ENCODE assay signal across 11 cellular contexts in genomic region chr11:47593934-47594855, GRCh38. TPM values are rescaled to one million over a fixed set of nuclear protein-coding genes. Genes with fewer than 3 reads are reported as not detected.
DNase-seq lines count a peak whose midpoint lies in the region; ATAC-seq and TF ChIP-seq lines count a peak whose summit lies in the region.
"Had no signal": no experiment of that assay in that cellular context is flagged by ENCODE, and none has a peak within 500 bp of the region (broad histone marks: within the 10 kb centered on the region; RNA-seq: fewer than 3 reads in every experiment).

TSS of gene C1QTNF4 (minus strand) at chr11:47594411. CDS start at chr11:47590810, 3,601 bp downstream.

- DNase-seq in AG04450 (ENCODE audit: low read depth, low spot score) (no peak), nephron progenitor cell (peak; percentile 74), DMS153 treated with DMSO at 0.1 percent for 48 hours (lab: John Stamatoyannopoulos, UW; ENCODE audit: unreplicated experiment) (no peak)
- DNase-seq in stimulated activated naive CD4-positive, alpha-beta T cell treated with Interleukin-2 at 50 U/mL for 16 hours (lab: John Stamatoyannopoulos, UW), result no peak
- DNase-seq: activated CD4-positive, alpha-beta memory T cell treated with anti-CD3 and anti-CD28 coated beads for 36 hours; NCI-H524 had no signal

- H3K9me2 ChIP-seq in Loucy (replicated peaks; ENCODE audit: low read depth, low read length), result no peaks in the 10 kb centered on the region

- H3K4me3 Mint-ChIP-seq in nephron progenitor cell, result peak within 1 kb of the TSS; percentile 92
- H3K4me3 Mint-ChIP-seq: activated CD4-positive, alpha-beta memory T cell treated with anti-CD3 and anti-CD28 coated beads for 36 hours; stimulated activated memory B cell treated with anti-CD40 and anti-IgM and Interleukin-4, amounts not matched to agents 10 μg/mL and 1 μg/mL and 100 μg/mL, for 72 hours had no signal

- WGBS in ectodermal cell, 2 experiments, result 2% methylated on average over 48 of the region's 48 CpGs

- H3K27ac Mint-ChIP-seq in nephron progenitor cell, result peak within 1 kb of the TSS; percentile 85
- H3K27ac Mint-ChIP-seq: activated CD4-positive, alpha-beta memory T cell treated with anti-CD3 and anti-CD28 coated beads for 36 hours; stimulated activated memory B cell treated with anti-CD40 and anti-IgM and Interleukin-4, amounts not matched to agents 10 μg/mL and 1 μg/mL and 100 μg/mL, for 72 hours had no signal

- H3K4me3 ChIP-seq in AG04450 (ENCODE audit: low read depth, low read length) (peak within 1 kb of the TSS; percentile 48), Loucy (ENCODE audit: low read length, poor library complexity, severe bottlenecking) (peak within 1 kb of the TSS; percentile 83), ectodermal cell (ENCODE audit: insufficient read depth, low read depth, low read length) (peak within 1 kb of the TSS; percentile 63)

- H3K4me1 ChIP-seq in Loucy (ENCODE audit: insufficient read depth, low read length, poor library complexity, severe bottlenecking), result peaks cover 65% of the 10 kb centered on the region
- H3K4me1 ChIP-seq in ectodermal cell (ENCODE audit: control insufficient read depth, insufficient read depth, low read length), result peaks cover 9% of the 10 kb centered on the region

- H3K36me3 ChIP-seq in Loucy (ENCODE audit: insufficient read depth, low read length), result no peaks in the 10 kb centered on the region; the same call in 1 of the 2 replicates
- no peaks in the 10 kb centered on the region for H3K36me3 ChIP-seq in ectodermal cell (ENCODE audit: control insufficient read depth, insufficient read depth, low read length)

- H3F3A ChIP-seq in Loucy (ENCODE audit: low read depth), result peaks cover 15% of the 10 kb centered on the region; the same call in 1 of the 2 replicates

- H3K9me3 ChIP-seq in AG04450 (ENCODE audit: control insufficient read depth, insufficient read depth, low read length) (peaks cover 8% of the 10 kb centered on the region; the same call in 1 of the 2 replicates), Loucy (ENCODE audit: insufficient read depth, low read depth, low read length) (no peaks in the 10 kb centered on the region), ectodermal cell (ENCODE audit: control insufficient read depth, low read length) (no peaks in the 10 kb centered on the region)

- ATAC-seq in HG03097 (IDR thresholded peaks at IDR 0.05; ENCODE audit: low FRiP score, unreplicated experiment) (no peak), GM18868 (IDR thresholded peaks at IDR 0.05; ENCODE audit: unreplicated experiment) (no peak)
- ATAC-seq: stimulated activated memory B cell treated with anti-CD40 and anti-IgM and Interleukin-4, amounts not matched to agents 10 μg/mL and 1 μg/mL and 100 μg/mL, for 72 hours had no signal

- H3K4me2 ChIP-seq in Loucy (ENCODE audit: low read depth, low read length, poor library complexity, severe bottlenecking), result peak within 1 kb of the TSS; percentile 82

- no peaks in the 10 kb centered on the region for H3K9me3 Mint-ChIP-seq in nephron progenitor cell
- H3K9me3 Mint-ChIP-seq: activated CD4-positive, alpha-beta memory T cell treated with anti-CD3 and anti-CD28 coated beads for 36 hours; stimulated activated memory B cell treated with anti-CD40 and anti-IgM and Interleukin-4, amounts not matched to agents 10 μg/mL and 1 μg/mL and 100 μg/mL, for 72 hours had no signal

- peak within 1 kb of the TSS; percentile 88 for H3K9ac ChIP-seq in Loucy (ENCODE audit: low read depth, low read length, poor library complexity, severe bottlenecking)

- H4K20me1 ChIP-seq in Loucy (ENCODE audit: insufficient read depth, low read length, poor library complexity, severe bottlenecking), result no peaks in the 10 kb centered on the region

- POLR2A ChIA-PET in AG04450 (lab: Yijun Ruan, JAX), result interaction anchor here (1.5 to 1.6 kb wide), 2 partner anchors 10 to 14 kb away, joined by 3 read pairs; no protein-coding TSS in a partner anchor

- H3K36me3 Mint-ChIP-seq in nephron progenitor cell (ENCODE audit: low read depth), result peaks cover 1% of the 10 kb centered on the region
- H3K36me3 Mint-ChIP-seq: activated CD4-positive, alpha-beta memory T cell treated with anti-CD3 and anti-CD28 coated beads for 36 hours had no signal

- H3K27ac ChIP-seq in AG04450 (ENCODE audit: low read depth, low read length) (no peak within 1 kb of the TSS), ectodermal cell (ENCODE audit: insufficient read depth, low read depth, low read length, poor library complexity, severe bottlenecking) (no peak within 1 kb of the TSS)

- CTCF ChIA-PET in AG04450 (lab: Charles Lee), result no interaction called here

- H3K27me3 ChIP-seq in AG04450 (ENCODE audit: control insufficient read depth, insufficient read depth, low read length) (peaks cover 45% of the 10 kb centered on the region), Loucy (ENCODE audit: insufficient read depth, low read length, poor library complexity, severe bottlenecking) (no peaks in the 10 kb centered on the region), ectodermal cell (ENCODE audit: control insufficient read depth, insufficient read depth, low read length, poor library complexity, severe bottlenecking) (peaks cover 39% of the 10 kb centered on the region)

- peaks cover 55% of the 10 kb centered on the region for H3K4me1 Mint-ChIP-seq in nephron progenitor cell

- no peak for TF ChIP-seq CTCF in AG04450 (IDR thresholded peaks at IDR 0.05; ENCODE audit: low read depth, low read length)
- no peak for TF ChIP-seq CTCF in Loucy (conservative IDR thresholded peaks at IDR 0.05; ENCODE audit: low read length)
- no peak for TF ChIP-seq CTCF in nephron progenitor cell (IDR thresholded peaks at IDR 0.05)

- H3K27me3 Mint-ChIP-seq in nephron progenitor cell (ENCODE audit: low read depth, poor library complexity), result peaks cover 24% of the 10 kb centered on the region

- no peak within 1 kb of the TSS for H2AFZ ChIP-seq in Loucy (ENCODE audit: low read length)

- peaks cover 38% of the 10 kb centered on the region for H3K79me2 ChIP-seq in Loucy (ENCODE audit: insufficient read depth, low read length)

RNA-seq across cellular contexts. Expression of gene C1QTNF4, which starts in this region (rescaled TPM):
- polyA plus RNA-seq in AG04450 (2011; rRNA removed), result 0.14 and 0.19 TPM in 2 replicates
- polyA minus RNA-seq in AG04450 (2011; rRNA and poly(A)+ RNA removed), result not detected in 2 replicates
- 5.5 TPM for polyA plus RNA-seq in ectodermal cell (2013, experiment 1 of 4)
- 5.0 TPM for polyA plus RNA-seq in ectodermal cell (2013, experiment 2 of 4)
- polyA plus RNA-seq in ectodermal cell (2013, experiment 3 of 4), result 7.6 TPM
- polyA plus RNA-seq in ectodermal cell (2013, experiment 4 of 4), result 7.9 TPM
